Comparison of ENCODE assay signal across 11 cellular contexts in the genomic region with DNA sequence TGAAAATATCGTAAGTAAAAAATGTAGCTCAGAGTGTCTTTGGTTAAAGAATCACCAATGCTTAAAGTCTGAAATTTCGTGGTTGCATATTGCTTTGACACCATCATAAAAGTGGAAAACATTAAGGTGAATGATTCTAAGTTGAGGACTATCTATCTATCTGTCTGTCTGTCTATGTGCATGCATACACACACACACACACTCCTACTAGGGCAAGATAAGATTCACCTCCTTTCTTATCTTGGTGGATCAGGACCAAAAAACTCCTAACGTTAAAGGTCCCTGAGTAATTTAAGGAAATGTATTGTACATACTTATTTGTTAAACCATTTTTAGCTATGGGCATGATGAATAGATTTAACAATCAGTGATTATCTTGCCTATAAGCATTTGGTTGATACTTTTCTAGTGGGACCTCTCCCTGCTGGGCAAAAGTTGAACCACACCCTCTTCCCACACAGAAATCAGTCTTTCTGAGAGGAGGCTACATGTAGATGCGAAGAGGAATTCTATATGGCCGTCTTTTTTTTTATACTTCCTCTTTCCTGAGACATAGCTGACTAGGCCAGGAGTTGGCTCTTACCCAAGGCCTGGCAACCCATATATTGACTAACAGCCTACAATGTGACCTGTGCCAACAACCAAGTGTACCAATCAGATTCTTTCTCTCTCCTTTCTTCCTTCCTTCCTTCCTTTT. TPM values are rescaled to one million over a fixed set of nuclear protein-coding genes. Genes with fewer than 3 reads are reported as not detected.
A peak's percentile ranks its signal among the peaks of the same experiment; 100 is the strongest.
DNase-seq lines count a peak whose midpoint lies in the region; ATAC-seq, FAIRE-seq and TF ChIP-seq lines count a peak whose summit lies in the region.
"Had no signal": no experiment of that assay in that cellular context is flagged by ENCODE, and none has a peak within 500 bp of the region (broad histone marks: within the 10 kb centered on the region; RNA-seq: fewer than 3 reads in every experiment).

No MANE protein-coding gene starts in this region.

- CTCF ChIA-PET in HepG2 (lab: Yijun Ruan, JAX; ENCODE audit: low intra/inter-chr PET ratio, low total read pairs) = no interaction called here

- WGBS in HepG2 (ENCODE audit: low lambda C conversion rate) = 95% methylated on average over 5 of the region's 5 CpGs

- H3K9me3 ChIP-seq in BLaER1 treated with 17β-estradiol and CSF1 and Interleukin-3, amounts not matched to agents 10 nM and 100 nM (replicated peaks in 1 of 11) = peaks cover 0 to 34% (median 11%) of the 10 kb centered on the region in 11 experiments; a peak in 15 of 22 replicates
- H3K9me3 ChIP-seq in HepG2 (ENCODE audit: low read length) = no peaks in the 10 kb centered on the region
- H3K9me3 ChIP-seq: Caco-2, heart left ventricle had no signal

- no peak for TF ChIP-seq POLR2A in HepG2 (IDR thresholded peaks at IDR 0.05; ENCODE audit: insufficient read depth in 1 of 2, low read depth in 2 of 2, low read length in 2 of 2)

- peak; percentile 29 for DNase-seq in KG1 (lab: John Stamatoyannopoulos, UW)
- DNase-seq in astrocyte of the cerebellum (ENCODE audit: low read depth) = no peak
- no peak for DNase-seq in HepG2 (ENCODE audit: low spot score)
- no peak for DNase-seq in NCI-H1048 (lab: John Stamatoyannopoulos, UW)
- DNase-seq in activated naive CD4-positive, alpha-beta T cell treated with anti-CD3 and anti-CD28 coated beads, Interleukin-2, amount 50 U/mL, for 16 hours = no peak
- DNase-seq in NCI-H748 treated with DMSO at 0.1 percent for 48 hours (lab: John Stamatoyannopoulos, UW) = no peak
- DNase-seq in occipital lobe (lab: John Stamatoyannopoulos, UW) = no peak
- DNase-seq: amniotic stem cell, Caco-2 had no signal

- H3K4me1 ChIP-seq in BLaER1 treated with 17β-estradiol and CSF1 and Interleukin-3, amounts not matched to agents 10 nM and 100 nM = peaks cover 14 to 68% (median 23%) of the 10 kb centered on the region in 10 experiments
- peaks cover 5% of the 10 kb centered on the region; the same call in 1 of the 2 replicates for H3K4me1 ChIP-seq in HepG2 (ENCODE audit: insufficient read depth, low read length)

- BruUV-seq in HepG2 (replicated peaks; lab: Mats Ljungman, UMichigan) = no TSS peak

- H3K27ac ChIP-seq in BLaER1 treated with 17β-estradiol and CSF1 and Interleukin-3, amounts not matched to agents 10 nM and 100 nM = peak overlapping the region in 9 of 11 experiments; percentile 18 to 64 (median 45); a peak in 18 of 22 replicates
- H3K27ac ChIP-seq in HepG2 (ENCODE audit: extremely low read length, insufficient read depth, low read length) = no peak overlapping the region

- H3K27me3 ChIP-seq in BLaER1 treated with 17β-estradiol and CSF1 and Interleukin-3, amounts not matched to agents 10 nM and 100 nM = no peaks in the 10 kb centered on the region
- no peaks in the 10 kb centered on the region for H3K27me3 ChIP-seq in HepG2 (ENCODE audit: control insufficient read depth in 1 of 2, insufficient read depth in 2 of 2, low read length in 2 of 2)
- H3K27me3 ChIP-seq: heart left ventricle had no signal

- TF ChIP-seq CTCF in astrocyte of the cerebellum (IDR thresholded peaks at IDR 0.05; ENCODE audit: low read depth, low read length, missing control alignments) (peak; percentile 12), HepG2 (CRISPR knock-in tag; IDR thresholded peaks at IDR 0.05) (no peak)

- intact Hi-C loops in HepG2 (cut with micrococcal nuclease; ENCODE audit: unreplicated experiment) = no loop called here

- no peaks in the 10 kb centered on the region for H3K79me2 ChIP-seq in HepG2 (ENCODE audit: insufficient read depth, low read length)

- ATAC-seq in HepG2 = peak; percentile 58; the same call in 2 of the 3 replicates

- peak overlapping the region in 9 of 11 experiments; percentile 3 to 56 (median 24); a peak in 13 of 22 replicates for H3K4me2 ChIP-seq in BLaER1 treated with 17β-estradiol and CSF1 and Interleukin-3, amounts not matched to agents 10 nM and 100 nM
- H3K4me2 ChIP-seq in HepG2 (ENCODE audit: low read depth, low read length) = no peak overlapping the region

- no peak for TF ChIP-seq RAD21 in HepG2 (CRISPR knock-in tag; IDR thresholded peaks at IDR 0.05)

- no peak overlapping the region for H2AFZ ChIP-seq in HepG2 (ENCODE audit: low read length)

- no peak for FAIRE-seq in HepG2 (lab: Jason Lieb, UNC)

- in situ Hi-C loops in astrocyte of the cerebellum (cut with HindIII; ENCODE audit: low sequenced_read_pairs) = no loop called here
- in situ Hi-C loops in HepG2 (cut with HindIII; ENCODE audit: extremely low pct_ligation_motif_present, low pct_unique_long_range_greater_than_20kb) = loop anchor here (10.0 kb wide), 1 partner anchor 255 kb away; no protein-coding TSS in a partner anchor

- POLR2A ChIA-PET in HepG2 (lab: Yijun Ruan, JAX) = interaction anchor here (2.0 kb wide), 1 partner anchor 19 kb away, joined by 5 read pairs; no protein-coding TSS in a partner anchor

- no peak overlapping the region for H3K4me3 ChIP-seq in BLaER1 treated with 17β-estradiol and CSF1 and Interleukin-3, amounts not matched to agents 10 nM and 100 nM
- H3K4me3 ChIP-seq in astrocyte of the cerebellum (ENCODE audit: low read depth, low read length) (no peak overlapping the region), HepG2 (replicated peaks in 1 of 3; ENCODE audit: insufficient read depth in 1 of 3, low read depth in 2 of 3, low read length in 3 of 3) (no peak overlapping the region)
- H3K4me3 ChIP-seq: heart left ventricle had no signal

- TF ChIP-seq EP300 in HepG2 (IDR thresholded peaks at IDR 0.05; ENCODE audit: low read depth in 2 of 2, low read length in 2 of 2) (no peak), HepG2 (CRISPR knock-in tag; IDR thresholded peaks at IDR 0.05; ENCODE audit: borderline replicate concordance) (no peak)

- H3K9ac ChIP-seq in BLaER1 treated with 17β-estradiol and CSF1 and Interleukin-3, amounts not matched to agents 10 nM and 100 nM = no peak overlapping the region
- H3K9ac ChIP-seq in HepG2 (ENCODE audit: insufficient read depth, low read depth, low read length) = no peak overlapping the region

- peaks cover 0 to 7% (median 0%) of the 10 kb centered on the region in 11 experiments; a peak in 3 of 22 replicates for H4K20me1 ChIP-seq in BLaER1 treated with 17β-estradiol and CSF1 and Interleukin-3, amounts not matched to agents 10 nM and 100 nM
- no peaks in the 10 kb centered on the region for H4K20me1 ChIP-seq in HepG2 (ENCODE audit: insufficient read depth, low read length)

- peaks cover 11 to 60% (median 41%) of the 10 kb centered on the region in 11 experiments; a peak in 21 of 22 replicates for H3K36me3 ChIP-seq in BLaER1 treated with 17β-estradiol and CSF1 and Interleukin-3, amounts not matched to agents 10 nM and 100 nM
- H3K36me3 ChIP-seq in HepG2 (replicated peaks in 1 of 2; ENCODE audit: control insufficient read depth in 1 of 2, insufficient read depth in 2 of 2, low read length in 2 of 2) = peaks cover 0 to 4% of the 10 kb centered on the region in 2 experiments; a peak in 1 of 5 replicates

RNA-seq across cellular contexts. Expression of a gene that starts 19.3 kb away (rescaled TPM):
- total RNA-seq in HepG2 (2016; rRNA removed; fragmentation: Illumina TruSeq; extraction: Trizol) (25.6 and 38.6 TPM in 2 replicates), occipital lobe (8.9 TPM)
- 5.4 and 7.8 TPM in 2 replicates for total RNA-seq in HepG2 (2016; cell fraction: cytosol; rRNA removed; fragmentation: Illumina TruSeq; extraction: Trizol; ENCODE audit: low read depth)
- 22.4 and 38.8 TPM in 2 replicates for total RNA-seq in HepG2 (2016; cell fraction: insoluble cytoplasmic fraction; rRNA removed; fragmentation: Illumina TruSeq; extraction: Trizol)
- 7.7 and 9.0 TPM in 2 replicates for total RNA-seq in HepG2 (2016; cell fraction: membrane; rRNA removed; fragmentation: Illumina TruSeq; extraction: Trizol)
- total RNA-seq in HepG2 (2016; cell fraction: nucleus; rRNA removed; fragmentation: Illumina TruSeq; extraction: Trizol) = 9.0 and 10.8 TPM in 2 replicates
- polyA plus RNA-seq in HepG2 (2011; rRNA removed) = 3.7 and 4.2 TPM in 2 replicates
- polyA plus RNA-seq in HepG2 (2011; cell fraction: cytosol; rRNA removed) = 1.4 and 3.0 TPM in 2 replicates
- polyA plus RNA-seq in HepG2 (2011; cell fraction: nucleus; rRNA removed) = 0.72 and 0.88 TPM in 2 replicates
- polyA plus RNA-seq in HepG2 (2012) = 15.8 and 20.3 TPM in 2 replicates
- 10.1 and 12.2 TPM in 2 replicates for polyA plus RNA-seq in HepG2 (2016; cell fraction: cytosol; fragmentation: Illumina TruSeq; extraction: Trizol; ENCODE audit: low read depth)
- 58.6 and 68.8 TPM in 2 replicates for polyA plus RNA-seq in HepG2 (2016; cell fraction: insoluble cytoplasmic fraction; fragmentation: Illumina TruSeq; extraction: Trizol; ENCODE audit: low read depth)
- 10.8 and 11.9 TPM in 2 replicates for polyA plus RNA-seq in HepG2 (2016; cell fraction: membrane; fragmentation: Illumina TruSeq; extraction: Trizol; ENCODE audit: low read depth)
- 21.3 and 22.5 TPM in 2 replicates for polyA plus RNA-seq in HepG2 (2016; cell fraction: nucleus; fragmentation: Illumina TruSeq; extraction: Trizol; ENCODE audit: insufficient read depth, low read depth)
- 1.2 and 2.7 TPM in 2 replicates for polyA minus RNA-seq in HepG2 (2011; rRNA and poly(A)+ RNA removed; ENCODE audit: low replicate concordance)
- 0.97 and 1.2 TPM in 2 replicates for polyA minus RNA-seq in HepG2 (2011; cell fraction: cytosol; rRNA and poly(A)+ RNA removed)
- 4.4 and 4.6 TPM in 2 replicates for polyA minus RNA-seq in HepG2 (2011; cell fraction: nucleus; rRNA and poly(A)+ RNA removed)

RNA-seq across cellular contexts. Expression of a gene that starts 19.9 kb away (rescaled TPM):
- 42.7 and 60.5 TPM in 2 replicates for total RNA-seq in HepG2 (2016; rRNA removed; fragmentation: Illumina TruSeq; extraction: Trizol)
- total RNA-seq in HepG2 (2016; cell fraction: cytosol; rRNA removed; fragmentation: Illumina TruSeq; extraction: Trizol; ENCODE audit: low read depth) = 23.4 and 25.4 TPM in 2 replicates
- 39.4 and 63.5 TPM in 2 replicates for total RNA-seq in HepG2 (2016; cell fraction: insoluble cytoplasmic fraction; rRNA removed; fragmentation: Illumina TruSeq; extraction: Trizol)
- total RNA-seq in HepG2 (2016; cell fraction: membrane; rRNA removed; fragmentation: Illumina TruSeq; extraction: Trizol) = 26.8 and 31.2 TPM in 2 replicates
- 49.6 and 63.4 TPM in 2 replicates for total RNA-seq in HepG2 (2016; cell fraction: nucleus; rRNA removed; fragmentation: Illumina TruSeq; extraction: Trizol)
- polyA plus RNA-seq in HepG2 (2011; rRNA removed) = 50.6 and 67.7 TPM in 2 replicates
- 52.4 and 84.3 TPM in 2 replicates for polyA plus RNA-seq in HepG2 (2011; cell fraction: cytosol; rRNA removed)
- 13.8 and 20.7 TPM in 2 replicates for polyA plus RNA-seq in HepG2 (2011; cell fraction: nucleus; rRNA removed)
- 22.5 and 39.1 TPM in 2 replicates for polyA plus RNA-seq in HepG2 (2012)
- polyA plus RNA-seq in HepG2 (2016; cell fraction: cytosol; fragmentation: Illumina TruSeq; extraction: Trizol; ENCODE audit: low read depth) = 38.5 and 45.6 TPM in 2 replicates
- 48.1 and 48.4 TPM in 2 replicates for polyA plus RNA-seq in HepG2 (2016; cell fraction: insoluble cytoplasmic fraction; fragmentation: Illumina TruSeq; extraction: Trizol; ENCODE audit: low read depth)
- polyA plus RNA-seq in HepG2 (2016; cell fraction: membrane; fragmentation: Illumina TruSeq; extraction: Trizol; ENCODE audit: low read depth) = 37.2 and 37.7 TPM in 2 replicates
- 94.9 and 98.2 TPM in 2 replicates for polyA plus RNA-seq in HepG2 (2016; cell fraction: nucleus; fragmentation: Illumina TruSeq; extraction: Trizol; ENCODE audit: insufficient read depth, low read depth)
- 18.5 and 25.0 TPM in 2 replicates for polyA minus RNA-seq in HepG2 (2011; rRNA and poly(A)+ RNA removed; ENCODE audit: low replicate concordance)
- 21.6 and 27.0 TPM in 2 replicates for polyA minus RNA-seq in HepG2 (2011; cell fraction: cytosol; rRNA and poly(A)+ RNA removed)
- 13.4 and 17.9 TPM in 2 replicates for polyA minus RNA-seq in HepG2 (2011; cell fraction: nucleus; rRNA and poly(A)+ RNA removed)
- 51.3 TPM for total RNA-seq in occipital lobe

RNA-seq across cellular contexts. Expression of a gene that starts 39.2 kb away (rescaled TPM):
- total RNA-seq in HepG2 (2016; rRNA removed; fragmentation: Illumina TruSeq; extraction: Trizol) = not detected in 2 replicates
- total RNA-seq in HepG2 (2016; cell fraction: cytosol; rRNA removed; fragmentation: Illumina TruSeq; extraction: Trizol; ENCODE audit: low read depth) = not detected in 2 replicates
- total RNA-seq in HepG2 (2016; cell fraction: insoluble cytoplasmic fraction; rRNA removed; fragmentation: Illumina TruSeq; extraction: Trizol) = not detected in 2 replicates
- not detected in 2 replicates for total RNA-seq in HepG2 (2016; cell fraction: membrane; rRNA removed; fragmentation: Illumina TruSeq; extraction: Trizol)
- not detected in 2 replicates for total RNA-seq in HepG2 (2016; cell fraction: nucleus; rRNA removed; fragmentation: Illumina TruSeq; extraction: Trizol)
- polyA plus RNA-seq in HepG2 (2011; rRNA removed) = 0.01 TPM in 1 of 2 replicates, not detected in the other
- polyA plus RNA-seq in HepG2 (2011; cell fraction: cytosol; rRNA removed) = 0.01 TPM in 1 of 2 replicates, not detected in the other
- not detected in 2 replicates for polyA plus RNA-seq in HepG2 (2011; cell fraction: nucleus; rRNA removed)
- polyA plus RNA-seq in HepG2 (2012) = not detected in 2 replicates
- polyA plus RNA-seq in HepG2 (2016; cell fraction: cytosol; fragmentation: Illumina TruSeq; extraction: Trizol; ENCODE audit: low read depth) = not detected in 2 replicates
- polyA plus RNA-seq in HepG2 (2016; cell fraction: insoluble cytoplasmic fraction; fragmentation: Illumina TruSeq; extraction: Trizol; ENCODE audit: low read depth) = not detected in 2 replicates
- polyA plus RNA-seq in HepG2 (2016; cell fraction: membrane; fragmentation: Illumina TruSeq; extraction: Trizol; ENCODE audit: low read depth) = not detected in 2 replicates
- not detected in 2 replicates for polyA plus RNA-seq in HepG2 (2016; cell fraction: nucleus; fragmentation: Illumina TruSeq; extraction: Trizol; ENCODE audit: insufficient read depth, low read depth)
- polyA minus RNA-seq in HepG2 (2011; rRNA and poly(A)+ RNA removed; ENCODE audit: low replicate concordance) = not detected in 2 replicates
- polyA minus RNA-seq in HepG2 (2011; cell fraction: cytosol; rRNA and poly(A)+ RNA removed) = not detected in 2 replicates
- polyA minus RNA-seq in HepG2 (2011; cell fraction: nucleus; rRNA and poly(A)+ RNA removed) = under 0.01 TPM in 1 of 2 replicates, not detected in the other
- total RNA-seq in occipital lobe = 5.5 TPM
- total RNA-seq: Caco-2 had no signal
